In the genomic region with DNA sequence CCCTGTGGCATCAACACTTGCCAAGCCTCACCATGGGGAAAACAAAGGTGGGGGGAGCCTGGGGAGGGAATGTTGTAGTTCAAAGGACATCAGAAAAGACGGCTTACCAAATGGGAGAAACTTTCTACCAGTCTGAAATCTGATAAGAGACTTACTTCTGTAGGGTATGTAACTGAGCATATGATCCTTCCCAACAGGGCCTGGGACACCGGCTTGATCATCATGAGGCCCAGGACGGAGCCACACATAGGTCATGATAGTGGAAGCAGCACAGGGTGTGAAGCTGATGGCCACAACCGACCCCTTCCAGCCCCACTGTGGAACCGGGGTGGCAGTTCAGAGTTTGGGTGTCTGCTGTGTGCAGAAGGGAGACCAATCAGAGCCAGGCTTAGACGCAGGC, we compare ENCODE assay signal across 15 cellular contexts. TPM values are rescaled to one million over a fixed set of nuclear protein-coding genes. Genes with fewer than 3 reads are reported as not detected.
DNase-seq lines count a peak whose midpoint lies in the region; ATAC-seq and TF ChIP-seq lines count a peak whose summit lies in the region.
"Had no signal": no experiment of that assay in that cellular context is flagged by ENCODE, and none has a peak within 500 bp of the region (broad histone marks: within the 10 kb centered on the region; RNA-seq: fewer than 3 reads in every experiment).

No MANE protein-coding gene starts in this region.

- H3K9me3 Mint-ChIP-seq in Caco-2 (ENCODE audit: unreplicated experiment) = no peaks in the 10 kb centered on the region
- H3K9me3 Mint-ChIP-seq: activated naive CD4-positive, alpha-beta T cell treated with anti-CD3 and anti-CD28 coated beads, Interleukin-2, amount 50 U/mL, for 72 hours had no signal

- 93% methylated on average over 6 of the region's 6 CpGs for WGBS in hepatocyte (ENCODE audit: low lambda C conversion rate, missing lambda C conversion rate)

- H3K4me2 ChIP-seq in hepatocyte = peak overlapping the region; percentile 64

- H3K4me3 ChIP-seq in Caco-2 (ENCODE audit: low read depth, low read length) (no peak overlapping the region), hepatocyte (no peak overlapping the region)

- H3K27me3 ChIP-seq in Caco-2 (replicated peaks; ENCODE audit: control insufficient read depth, insufficient read depth, low read length) = no peaks in the 10 kb centered on the region
- H3K27me3 ChIP-seq in hepatocyte = no peaks in the 10 kb centered on the region

- H3K27me3 Mint-ChIP-seq in Caco-2 (ENCODE audit: insufficient read depth, unreplicated experiment) = no peaks in the 10 kb centered on the region

- H3K4me1 ChIP-seq in Caco-2 (peaks cover 54% of the 10 kb centered on the region), hepatocyte (ENCODE audit: insufficient read depth) (peaks cover 20% of the 10 kb centered on the region)

- no peaks in the 10 kb centered on the region for H3K9me2 ChIP-seq in hepatocyte (replicated peaks; ENCODE audit: insufficient read depth)

- H3K9me3 ChIP-seq in Caco-2 (no peaks in the 10 kb centered on the region), hepatocyte (ENCODE audit: low read depth) (no peaks in the 10 kb centered on the region)

- peak overlapping the region; percentile 20 for H3K27ac ChIP-seq in hepatocyte

- DNase-seq in Caco-2 = no peak
- no peak for DNase-seq in hepatocyte (ENCODE audit: low spot score)
- DNase-seq in sciatic nerve (ENCODE audit: low spot score) = no peak
- no peak for DNase-seq in cerebellum (ENCODE audit: low spot score)
- no peak for DNase-seq in hypothalamus (lab: John Stamatoyannopoulos, UW)
- DNase-seq in HT-29 (ENCODE audit: low spot score) = no peak
- no peak for DNase-seq in HuH-7.5 (ENCODE audit: low spot score)
- DNase-seq: activated CD4-positive, alpha-beta T cell treated with anti-CD3 and anti-CD28 coated beads for 4 hours; glutamatergic neuron; NCI-H1048; NCI-H2171; stimulated activated CD4-positive, alpha-beta T cell treated with anti-CD3 and anti-CD28 coated beads, Interleukin-4, amount 100 ng/mL, for 24 hours; T-helper 9 cell had no signal

- peaks cover 13% of the 10 kb centered on the region for H4K20me1 ChIP-seq in hepatocyte (ENCODE audit: insufficient read depth, poor library complexity, severe bottlenecking)

- H3K79me2 ChIP-seq in hepatocyte = peaks cover 86% of the 10 kb centered on the region

- H3K4me3 Mint-ChIP-seq in Caco-2 (ENCODE audit: unreplicated experiment) = peak overlapping the region; percentile 76

- H3K36me3 Mint-ChIP-seq in Caco-2 (ENCODE audit: insufficient read depth, unreplicated experiment) = peaks cover 20% of the 10 kb centered on the region
- H3K36me3 Mint-ChIP-seq: activated naive CD4-positive, alpha-beta T cell treated with anti-CD3 and anti-CD28 coated beads, Interleukin-2, amount 50 U/mL, for 72 hours had no signal

- intact Hi-C loops in Caco-2 (cut with micrococcal nuclease; ENCODE audit: unreplicated experiment) = loop anchor here (2.0 kb wide), 1 partner anchor 28 kb away; no protein-coding TSS in a partner anchor
- intact Hi-C loops in sciatic nerve (cut with DNase I) = no loop called here

- TF ChIP-seq CTCF in Caco-2 (IDR thresholded peaks at IDR 0.05; ENCODE audit: insufficient read depth in 1 of 2, low read depth in 1 of 2, low read length in 1 of 2, severe bottlenecking in 1 of 2, unreplicated experiment in 1 of 2) = no peak
- no peak for TF ChIP-seq CTCF in hepatocyte (IDR thresholded peaks at IDR 0.05; ENCODE audit: poor library complexity)

- peak overlapping the region; percentile 99 for H3K27ac Mint-ChIP-seq in Caco-2 (ENCODE audit: unreplicated experiment)
- H3K27ac Mint-ChIP-seq: activated naive CD4-positive, alpha-beta T cell treated with anti-CD3 and anti-CD28 coated beads, Interleukin-2, amount 50 U/mL, for 72 hours had no signal

- H3K36me3 ChIP-seq in Caco-2 (ENCODE audit: control insufficient read depth, insufficient read depth, low read length) = no peaks in the 10 kb centered on the region
- H3K36me3 ChIP-seq in hepatocyte (replicated peaks; ENCODE audit: insufficient read depth, low read depth) = no peaks in the 10 kb centered on the region

- BruUV-seq in Caco-2 (replicated peaks; lab: Mats Ljungman, UMichigan) = no TSS peak

- POLR2A ChIA-PET in Caco-2 (lab: Charles Lee) = no interaction called here

- CTCF ChIA-PET in Caco-2 (lab: Charles Lee) = no interaction called here

- H3K4me1 Mint-ChIP-seq in Caco-2 (ENCODE audit: low read depth, unreplicated experiment) = peaks cover 39% of the 10 kb centered on the region

- ATAC-seq in SK-N-SH treated with all-trans-retinoic acid at 6 μM for 48 hours = 0 out of 3 replicates have a peak, but pooled peaks have one; percentile 3
- peak; percentile 29 for ATAC-seq in sciatic nerve
- ATAC-seq: activated naive CD4-positive, alpha-beta T cell treated with anti-CD3 and anti-CD28 coated beads, Interleukin-2, amount 50 U/mL, for 72 hours had no signal

- no peak overlapping the region for H2AFZ ChIP-seq in hepatocyte

TF ChIP-seq in SK-N-SH treated with all-trans-retinoic acid at 6 μM for 48 hours, 23 proteins besides CTCF, POLR2A, EP300 and RAD21:
- no peak for TF ChIP-seq CSRNP3 (CRISPR knock-in tag; IDR thresholded peaks at IDR 0.05)
- no peak for TF ChIP-seq TOX (CRISPR knock-in tag; IDR thresholded peaks at IDR 0.05; ENCODE audit: borderline replicate concordance)
- TF ChIP-seq RARB (CRISPR knock-in tag; IDR thresholded peaks at IDR 0.05) = no peak
- no peak for TF ChIP-seq CREB5 (CRISPR knock-in tag; IDR thresholded peaks at IDR 0.05; ENCODE audit: low read depth)
- TF ChIP-seq, protein P1, sequence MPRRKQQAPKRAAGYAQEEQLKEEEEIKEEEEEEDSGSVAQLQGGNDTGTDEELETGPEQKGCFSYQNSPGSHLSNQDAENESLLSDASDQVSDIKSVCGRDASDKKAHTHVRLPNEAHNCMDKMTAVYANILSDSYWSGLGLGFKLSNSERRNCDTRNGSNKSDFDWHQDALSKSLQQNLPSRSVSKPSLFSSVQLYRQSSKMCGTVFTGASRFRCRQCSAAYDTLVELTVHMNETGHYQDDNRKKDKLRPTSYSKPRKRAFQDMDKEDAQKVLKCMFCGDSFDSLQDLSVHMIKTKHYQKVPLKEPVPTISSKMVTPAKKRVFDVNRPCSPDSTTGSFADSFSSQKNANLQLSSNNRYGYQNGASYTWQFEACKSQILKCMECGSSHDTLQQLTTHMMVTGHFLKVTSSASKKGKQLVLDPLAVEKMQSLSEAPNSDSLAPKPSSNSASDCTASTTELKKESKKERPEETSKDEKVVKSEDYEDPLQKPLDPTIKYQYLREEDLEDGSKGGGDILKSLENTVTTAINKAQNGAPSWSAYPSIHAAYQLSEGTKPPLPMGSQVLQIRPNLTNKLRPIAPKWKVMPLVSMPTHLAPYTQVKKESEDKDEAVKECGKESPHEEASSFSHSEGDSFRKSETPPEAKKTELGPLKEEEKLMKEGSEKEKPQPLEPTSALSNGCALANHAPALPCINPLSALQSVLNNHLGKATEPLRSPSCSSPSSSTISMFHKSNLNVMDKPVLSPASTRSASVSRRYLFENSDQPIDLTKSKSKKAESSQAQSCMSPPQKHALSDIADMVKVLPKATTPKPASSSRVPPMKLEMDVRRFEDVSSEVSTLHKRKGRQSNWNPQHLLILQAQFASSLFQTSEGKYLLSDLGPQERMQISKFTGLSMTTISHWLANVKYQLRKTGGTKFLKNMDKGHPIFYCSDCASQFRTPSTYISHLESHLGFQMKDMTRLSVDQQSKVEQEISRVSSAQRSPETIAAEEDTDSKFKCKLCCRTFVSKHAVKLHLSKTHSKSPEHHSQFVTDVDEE (CRISPR knock-in tag; IDR thresholded peaks at IDR 0.05) = no peak

RNA-seq across cellular contexts. Expression of gene MICAL3, which starts 51.1 kb away (rescaled TPM):
- total RNA-seq in Caco-2 (2022) (65.6 and 74.0 TPM in 2 replicates), hepatocyte (15.4 and 22.7 TPM in 2 replicates), sciatic nerve (131 TPM), cerebellum (77.6 TPM)
- 4.6 and 12.6 TPM in 2 replicates for polyA plus RNA-seq in hepatocyte
- total RNA-seq in HT-29 (2014; rRNA removed; shearing (Covaris generic)) = 7.7 and 11.2 TPM in 2 replicates
